2 cellular contexts compared by ENCODE assay signal in the genomic region with DNA sequence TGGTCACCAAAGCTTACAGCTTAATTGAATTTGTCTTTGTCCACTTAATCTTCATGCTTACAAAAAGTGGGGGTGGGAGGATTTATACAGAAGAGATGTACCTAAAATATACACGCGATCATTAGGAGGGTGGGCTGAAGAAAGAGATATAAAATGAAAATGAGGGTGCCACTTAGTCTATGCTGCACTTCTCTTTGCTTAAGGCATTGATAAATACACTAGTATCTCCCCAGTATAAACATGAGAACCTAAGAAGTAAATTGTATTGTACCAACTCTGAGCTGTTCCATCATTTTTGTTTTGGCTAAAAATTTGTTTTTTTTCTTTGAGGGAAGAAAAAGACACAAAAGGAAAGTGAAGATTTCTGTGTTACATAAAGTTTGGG.
TF ChIP-seq lines count a peak whose summit lies in the region.

No MANE protein-coding gene starts in this region.

TF ChIP-seq in HepG2, 621 proteins besides CTCF, POLR2A, EP300 and RAD21:
- TF ChIP-seq ZNF382 (CRISPR knock-in tag; IDR thresholded peaks at IDR 0.05; ENCODE audit: borderline replicate concordance) (0 out of 2 replicates have a peak, but pooled peaks have one; percentile 42), ZNF788 (CRISPR knock-in tag; IDR thresholded peaks at IDR 0.05; ENCODE audit: borderline replicate concordance) (0 out of 2 replicates have a peak, but pooled peaks have one; percentile 1), ZNF12 (CRISPR knock-in tag; IDR thresholded peaks at IDR 0.05) (no peak)
- TF ChIP-seq, protein P1, sequence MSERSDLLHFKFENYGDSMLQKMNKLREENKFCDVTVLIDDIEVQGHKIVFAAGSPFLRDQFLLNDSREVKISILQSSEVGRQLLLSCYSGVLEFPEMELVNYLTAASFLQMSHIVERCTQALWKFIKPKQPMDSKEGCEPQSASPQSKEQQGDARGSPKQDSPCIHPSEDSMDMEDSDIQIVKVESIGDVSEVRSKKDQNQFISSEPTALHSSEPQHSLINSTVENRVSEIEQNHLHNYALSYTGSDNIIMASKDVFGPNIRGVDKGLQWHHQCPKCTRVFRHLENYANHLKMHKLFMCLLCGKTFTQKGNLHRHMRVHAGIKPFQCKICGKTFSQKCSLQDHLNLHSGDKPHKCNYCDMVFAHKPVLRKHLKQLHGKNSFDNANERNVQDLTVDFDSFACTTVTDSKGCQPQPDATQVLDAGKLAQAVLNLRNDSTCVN (CRISPR knock-in tag; IDR thresholded peaks at IDR 0.05; ENCODE audit: borderline replicate concordance): no peak
- TF ChIP-seq, protein P2, sequence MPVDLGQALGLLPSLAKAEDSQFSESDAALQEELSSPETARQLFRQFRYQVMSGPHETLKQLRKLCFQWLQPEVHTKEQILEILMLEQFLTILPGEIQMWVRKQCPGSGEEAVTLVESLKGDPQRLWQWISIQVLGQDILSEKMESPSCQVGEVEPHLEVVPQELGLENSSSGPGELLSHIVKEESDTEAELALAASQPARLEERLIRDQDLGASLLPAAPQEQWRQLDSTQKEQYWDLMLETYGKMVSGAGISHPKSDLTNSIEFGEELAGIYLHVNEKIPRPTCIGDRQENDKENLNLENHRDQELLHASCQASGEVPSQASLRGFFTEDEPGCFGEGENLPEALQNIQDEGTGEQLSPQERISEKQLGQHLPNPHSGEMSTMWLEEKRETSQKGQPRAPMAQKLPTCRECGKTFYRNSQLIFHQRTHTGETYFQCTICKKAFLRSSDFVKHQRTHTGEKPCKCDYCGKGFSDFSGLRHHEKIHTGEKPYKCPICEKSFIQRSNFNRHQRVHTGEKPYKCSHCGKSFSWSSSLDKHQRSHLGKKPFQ (CRISPR knock-in tag; IDR thresholded peaks at IDR 0.05; ENCODE audit: insufficient replicate concordance): peak; percentile 46
- TF ChIP-seq, protein P3, sequence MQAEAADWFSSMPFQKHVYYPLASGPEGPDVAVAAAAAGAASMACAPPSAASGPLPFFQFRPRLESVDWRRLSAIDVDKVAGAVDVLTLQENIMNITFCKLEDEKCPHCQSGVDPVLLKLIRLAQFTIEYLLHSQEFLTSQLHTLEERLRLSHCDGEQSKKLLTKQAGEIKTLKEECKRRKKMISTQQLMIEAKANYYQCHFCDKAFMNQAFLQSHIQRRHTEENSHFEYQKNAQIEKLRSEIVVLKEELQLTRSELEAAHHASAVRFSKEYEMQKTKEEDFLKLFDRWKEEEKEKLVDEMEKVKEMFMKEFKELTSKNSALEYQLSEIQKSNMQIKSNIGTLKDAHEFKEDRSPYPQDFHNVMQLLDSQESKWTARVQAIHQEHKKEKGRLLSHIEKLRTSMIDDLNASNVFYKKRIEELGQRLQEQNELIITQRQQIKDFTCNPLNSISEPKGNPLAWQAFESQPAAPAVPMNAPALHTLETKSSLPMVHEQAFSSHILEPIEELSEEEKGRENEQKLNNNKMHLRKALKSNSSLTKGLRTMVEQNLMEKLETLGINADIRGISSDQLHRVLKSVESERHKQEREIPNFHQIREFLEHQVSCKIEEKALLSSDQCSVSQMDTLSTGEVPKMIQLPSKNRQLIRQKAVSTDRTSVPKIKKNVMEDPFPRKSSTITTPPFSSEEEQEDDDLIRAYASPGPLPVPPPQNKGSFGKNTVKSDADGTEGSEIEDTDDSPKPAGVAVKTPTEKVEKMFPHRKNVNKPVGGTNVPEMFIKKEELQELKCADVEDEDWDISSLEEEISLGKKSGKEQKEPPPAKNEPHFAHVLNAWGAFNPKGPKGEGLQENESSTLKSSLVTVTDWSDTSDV (CRISPR knock-in tag; IDR thresholded peaks at IDR 0.05): no peak

TF ChIP-seq in HEK293T, 16 proteins besides CTCF, POLR2A, EP300 and RAD21:
- TF ChIP-seq FOXK2 (IDR thresholded peaks at IDR 0.05) (no peak), ZNF384 (IDR thresholded peaks at IDR 0.05) (no peak)
